31 cellular contexts compared by ENCODE assay signal in genomic region chr6:15619330-15619729, GRCh38.
"Had no signal": no experiment of that assay in that cellular context is flagged by ENCODE, and none has a peak within 500 bp of the region (broad histone marks: within the 10 kb centered on the region; RNA-seq: fewer than 3 reads in every experiment).

No MANE protein-coding gene starts in this region.

- FAIRE-seq: colon, endothelial cell of umbilical vein had no signal

- H3K4me3 ChIP-seq: adrenal gland, body of pancreas, esophagus squamous epithelium had no signal

- H3K9me3 ChIP-seq: body of pancreas, esophagus squamous epithelium had no signal

- ATAC-seq: activated CD4-positive, alpha-beta T cell treated with anti-CD3 and anti-CD28 coated beads for 36 hours; activated CD8-positive, alpha-beta memory T cell treated with anti-CD3 and anti-CD28 coated beads, Interleukin-2, amount 10 ng/mL, durations not matched to agents 7 days and 5 days; activated CD8-positive, alpha-beta T cell treated with anti-CD3 and anti-CD28 coated beads, Interleukin-2, amount 10 ng/mL, durations not matched to agents 7 days and 5 days; activated naive CD8-positive, alpha-beta T cell treated with anti-CD3 and anti-CD28 coated beads, Interleukin-2, amount 50 U/mL, for 24 hours; body of pancreas; effector memory CD8-positive, alpha-beta T cell; T-helper 17 cell had no signal

- H3K27ac ChIP-seq: adrenal gland, body of pancreas, epithelial cell of prostate, esophagus squamous epithelium had no signal

- H3K36me3 ChIP-seq: adrenal gland had no signal

- DNase-seq: activated CD4-positive, alpha-beta memory T cell treated with anti-CD3 and anti-CD28 coated beads for 36 hours; activated CD4-positive, alpha-beta T cell treated with anti-CD3 and anti-CD28 coated beads for 36 hours; activated CD4-positive, alpha-beta T cell treated with anti-CD3 and anti-CD28 coated beads, Interleukin-2, amount 10 ng/mL, durations not matched to agents 24 days and 14 days; activated CD4-positive, CD25-positive, alpha-beta regulatory T cell; activated CD4-positive, CD25-positive, alpha-beta regulatory T cell treated with anti-CD3 and anti-CD28 coated beads, Interleukin-2, amount 50 U/mL, for 72 hours; activated CD8-positive, alpha-beta memory T cell treated with anti-CD3 and anti-CD28 coated beads, Interleukin-2, amount 10 ng/mL, durations not matched to agents 7 days and 5 days; activated CD8-positive, alpha-beta memory T cell treated with anti-CD3 and anti-CD28 coated beads, Interleukin-2, amount 50 U/mL, for 4 hours; activated CD8-positive, alpha-beta T cell treated with anti-CD3 and anti-CD28 coated beads, Interleukin-2, amount 10 ng/mL, durations not matched to agents 7 days and 5 days; activated effector memory CD4-positive, alpha-beta T cell treated with anti-CD3 and anti-CD28 coated beads, Interleukin-2, amount 50 U/mL, for 16 hours; activated naive CD4-positive, alpha-beta T cell treated with anti-CD3 and anti-CD28 coated beads for 36 hours; activated naive CD8-positive, alpha-beta T cell treated with anti-CD3 and anti-CD28 coated beads for 36 hours; activated naive CD8-positive, alpha-beta T cell treated with anti-CD3 and anti-CD28 coated beads, Interleukin-2, amount 50 U/mL, for 24 hours; activated T-cell treated with anti-CD3 and anti-CD28 coated beads, Interleukin-2, amount 50 U/mL, for 1 hour; activated T-cell treated with anti-CD3 and anti-CD28 coated beads, Interleukin-2, amount 50 U/mL, for 48 hours; adrenal gland; amygdala; aorta; body of pancreas; caudate nucleus; cortex of kidney; dermis blood vessel endothelial cell; effector CD4-positive, alpha-beta T cell; effector memory CD8-positive, alpha-beta T cell; esophagus squamous epithelium; foreskin melanocyte; head of caudate nucleus; T-helper 17 cell; T1000 had no signal

- H3K27me3 ChIP-seq: adrenal gland, body of pancreas, esophagus squamous epithelium had no signal
